18 cellular contexts compared by ENCODE assay signal in the genomic region with DNA sequence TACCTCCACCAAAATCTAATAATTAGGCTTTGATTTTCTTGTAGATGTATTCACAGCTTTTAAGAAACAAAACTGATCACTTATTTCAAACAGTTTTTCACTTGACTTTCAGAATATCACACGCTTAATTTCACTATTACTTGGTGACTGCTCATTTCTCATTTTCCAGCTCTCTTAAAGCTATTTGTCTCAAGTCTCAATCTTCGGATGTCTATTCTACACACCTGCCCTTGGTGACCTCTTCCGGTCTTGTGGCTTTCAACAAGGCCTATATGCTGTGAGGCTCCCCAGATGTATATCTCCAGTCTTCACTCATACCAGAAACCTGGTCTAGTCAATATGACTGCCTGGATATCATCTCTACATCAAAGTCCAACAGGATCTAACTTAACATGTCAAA. TPM values are rescaled to one million over a fixed set of nuclear protein-coding genes. Genes with fewer than 3 reads are reported as not detected.
DNase-seq lines count a peak whose midpoint lies in the region; ATAC-seq and TF ChIP-seq lines count a peak whose summit lies in the region.
"Had no signal": no experiment of that assay in that cellular context is flagged by ENCODE, and none has a peak within 500 bp of the region (broad histone marks: within the 10 kb centered on the region; RNA-seq: fewer than 3 reads in every experiment).

No MANE protein-coding gene starts in this region.

- no peaks in the 10 kb centered on the region for H3K4me1 Mint-ChIP-seq in naive thymus-derived CD4-positive, alpha-beta T cell
- H3K4me1 Mint-ChIP-seq: activated naive CD8-positive, alpha-beta T cell treated with anti-CD3 and anti-CD28 coated beads, Interleukin-2, amount 10 ng/mL, durations not matched to agents 7 days and 5 days; endodermal cell; neural crest cell had no signal

- ATAC-seq in GM18858 (IDR thresholded peaks at IDR 0.05; ENCODE audit: unreplicated experiment) = peak; percentile 96
- ATAC-seq in GM21367 (IDR thresholded peaks at IDR 0.05; ENCODE audit: unreplicated experiment) = peak; percentile 98
- peak; percentile 99 for ATAC-seq in HG02885 (IDR thresholded peaks at IDR 0.05; ENCODE audit: poor library complexity, unreplicated experiment)
- ATAC-seq in HG03442 (IDR thresholded peaks at IDR 0.05; ENCODE audit: unreplicated experiment) = peak; percentile 94
- ATAC-seq in gastroesophageal sphincter = no peak
- no peak for ATAC-seq in naive thymus-derived CD4-positive, alpha-beta T cell

- no peak overlapping the region for H3K4me3 Mint-ChIP-seq in naive thymus-derived CD4-positive, alpha-beta T cell
- H3K4me3 Mint-ChIP-seq: activated naive CD8-positive, alpha-beta T cell treated with anti-CD3 and anti-CD28 coated beads, Interleukin-2, amount 10 ng/mL, durations not matched to agents 7 days and 5 days; endodermal cell; neural crest cell; T-helper 1 cell treated with Interleukin-12 subunit alpha and Interleukin-12 subunit beta and Interleukin-4 antibody, amounts not matched to agents 30 μg/mL and 1 μg/mL, for 36 hours had no signal

- no peak overlapping the region for H3K4me3 ChIP-seq in gastroesophageal sphincter
- H3K4me3 ChIP-seq in naive thymus-derived CD4-positive, alpha-beta T cell (ENCODE audit: low read length) = no peak overlapping the region
- H3K4me3 ChIP-seq: right atrium auricular region, thoracic aorta had no signal

- TF ChIP-seq POLR2A in gastroesophageal sphincter (IDR thresholded peaks at IDR 0.05) = no peak

- CTCF ChIA-PET in naive thymus-derived CD4-positive, alpha-beta T cell (lab: Charles Lee) = no interaction called here

- 76 to 86% methylated on average over 3 of the region's 3 CpGs for WGBS in gastroesophageal sphincter (ENCODE audit: low coverage in 1 of 2), 2 donors

- H3K27me3 Mint-ChIP-seq in naive thymus-derived CD4-positive, alpha-beta T cell = peaks cover 0 to 5% (median 1%) of the 10 kb centered on the region in 5 donors
- H3K27me3 Mint-ChIP-seq: activated naive CD8-positive, alpha-beta T cell treated with anti-CD3 and anti-CD28 coated beads, Interleukin-2, amount 10 ng/mL, durations not matched to agents 7 days and 5 days had no signal

- DNase-seq in naive thymus-derived CD4-positive, alpha-beta T cell = no peak
- no peak for DNase-seq in NCI-H82 treated with DMSO at 0.1 percent for 48 hours (lab: John Stamatoyannopoulos, UW; ENCODE audit: unreplicated experiment)
- DNase-seq in activated T-cell treated with anti-CD3 and anti-CD28 coated beads, Interleukin-2, amount 50 U/mL, for 1 hour = no peak
- DNase-seq: activated naive CD8-positive, alpha-beta T cell treated with anti-CD3 and anti-CD28 coated beads, Interleukin-2, amount 10 ng/mL, durations not matched to agents 7 days and 5 days; endodermal cell; NCI-H2081; NCI-H748 treated with DMSO at 0.1 percent for 48 hours had no signal

- no peaks in the 10 kb centered on the region for H3K9me3 ChIP-seq in gastroesophageal sphincter
- H3K9me3 ChIP-seq in naive thymus-derived CD4-positive, alpha-beta T cell (ENCODE audit: control insufficient read depth in 2 of 3, low read length in 3 of 3) = no peaks in the 10 kb centered on the region
- H3K9me3 ChIP-seq: right atrium auricular region, thoracic aorta had no signal

- intact Hi-C loops in naive thymus-derived CD4-positive, alpha-beta T cell (cut with micrococcal nuclease) = no loop called here

- no peaks in the 10 kb centered on the region for H3K36me3 Mint-ChIP-seq in naive thymus-derived CD4-positive, alpha-beta T cell
- H3K36me3 Mint-ChIP-seq: activated naive CD8-positive, alpha-beta T cell treated with anti-CD3 and anti-CD28 coated beads, Interleukin-2, amount 10 ng/mL, durations not matched to agents 7 days and 5 days had no signal

- H3K27ac Mint-ChIP-seq in naive thymus-derived CD4-positive, alpha-beta T cell = no peak overlapping the region
- H3K27ac Mint-ChIP-seq: activated naive CD8-positive, alpha-beta T cell treated with anti-CD3 and anti-CD28 coated beads, Interleukin-2, amount 10 ng/mL, durations not matched to agents 7 days and 5 days; endodermal cell; T-helper 1 cell treated with Interleukin-12 subunit alpha and Interleukin-12 subunit beta and Interleukin-4 antibody, amounts not matched to agents 30 μg/mL and 1 μg/mL, for 36 hours had no signal

- POLR2A ChIA-PET in naive thymus-derived CD4-positive, alpha-beta T cell (lab: Charles Lee) = no interaction called here

- H3K27ac ChIP-seq in gastroesophageal sphincter = no peak overlapping the region
- no peak overlapping the region for H3K27ac ChIP-seq in naive thymus-derived CD4-positive, alpha-beta T cell (ENCODE audit: low read depth, low read length)
- H3K27ac ChIP-seq: right atrium auricular region, RWPE1, thoracic aorta had no signal

- no peak for TF ChIP-seq CTCF in gastroesophageal sphincter (IDR thresholded peaks at IDR 0.05)

- TF ChIP-seq EP300 in gastroesophageal sphincter (IDR thresholded peaks at IDR 0.05) = no peak

- no peaks in the 10 kb centered on the region for H3K4me1 ChIP-seq in gastroesophageal sphincter
- H3K4me1 ChIP-seq in naive thymus-derived CD4-positive, alpha-beta T cell (ENCODE audit: control insufficient read depth in 2 of 2, insufficient read depth in 2 of 2, low read length in 2 of 2) = no peaks in the 10 kb centered on the region
- H3K4me1 ChIP-seq: right atrium auricular region had no signal

- no peaks in the 10 kb centered on the region for H3K27me3 ChIP-seq in gastroesophageal sphincter
- no peaks in the 10 kb centered on the region for H3K27me3 ChIP-seq in naive thymus-derived CD4-positive, alpha-beta T cell (ENCODE audit: control insufficient read depth in 2 of 2, insufficient read depth in 2 of 2, low read length in 2 of 2)
- H3K27me3 ChIP-seq: right atrium auricular region had no signal

- H3K9me3 Mint-ChIP-seq in naive thymus-derived CD4-positive, alpha-beta T cell = peaks cover 0 to 7% (median 0%) of the 10 kb centered on the region in 11 donors
- H3K9me3 Mint-ChIP-seq: activated naive CD8-positive, alpha-beta T cell treated with anti-CD3 and anti-CD28 coated beads, Interleukin-2, amount 10 ng/mL, durations not matched to agents 7 days and 5 days; endodermal cell; T-helper 1 cell treated with Interleukin-12 subunit alpha and Interleukin-12 subunit beta and Interleukin-4 antibody, amounts not matched to agents 30 μg/mL and 1 μg/mL, for 36 hours had no signal

- H3K36me3 ChIP-seq in gastroesophageal sphincter = no peaks in the 10 kb centered on the region
- no peaks in the 10 kb centered on the region for H3K36me3 ChIP-seq in naive thymus-derived CD4-positive, alpha-beta T cell (ENCODE audit: control insufficient read depth in 2 of 3, insufficient read depth in 3 of 3, low read length in 3 of 3)
- H3K36me3 ChIP-seq: right atrium auricular region, thoracic aorta had no signal

RNA-seq across cellular contexts. Expression of a gene that starts 34.9 kb away (rescaled TPM):
- total RNA-seq in gastroesophageal sphincter = not detected
- total RNA-seq in naive thymus-derived CD4-positive, alpha-beta T cell = not detected
- polyA plus RNA-seq in naive thymus-derived CD4-positive, alpha-beta T cell = not detected
- total RNA-seq: activated naive CD8-positive, alpha-beta T cell treated with anti-CD3 and anti-CD28 coated beads, Interleukin-2, amount 10 ng/mL, durations not matched to agents 7 days and 5 days; cardiac septum; endodermal cell; neural crest cell; right atrium auricular region had no signal

Comparison
In these comparisons a context has a peak if more than half of its experiments do, and no peak if none do; other contexts are left out.
1. ATAC-seq: peak in GM18858 (single experiment), GM21367 (single experiment), HG02885 (single experiment) and HG03442 (single experiment); none in gastroesophageal sphincter (single experiment) and naive thymus-derived CD4-positive, alpha-beta T cell (single experiment).